8 cellular contexts compared by ENCODE assay signal in genomic region chr5:119355244-119355635, GRCh38. TPM values are rescaled to one million over a fixed set of nuclear protein-coding genes. Genes with fewer than 3 reads are reported as not detected.
DNase-seq lines count a peak whose midpoint lies in the region; ATAC-seq and TF ChIP-seq lines count a peak whose summit lies in the region.

No MANE protein-coding gene starts in this region.

- H3K27ac ChIP-seq in OCI-LY7 (ENCODE audit: low read depth, low read length, poor library complexity, severe bottlenecking) (peak overlapping the region; percentile 91), mesenchymal stem cell (ENCODE audit: low read length, poor library complexity, severe bottlenecking) (peak overlapping the region; percentile 69), tibial nerve (peak overlapping the region in 3 of 4 donors; percentile 8 to 83 (median 62))

- WGBS in mesenchymal stem cell, result 41% methylated on average over 10 of the region's 12 CpGs
- 70 to 79% methylated on average over 12 of the region's 12 CpGs for WGBS in tibial nerve, 2 donors

- peak overlapping the region in 1 of 2 experiments; percentile 68 for H3K4ac ChIP-seq in mesenchymal stem cell (ENCODE audit: low read depth in 1 of 2, low read length in 2 of 2)

- no peak for TF ChIP-seq EP300 in tibial nerve (IDR thresholded peaks at IDR 0.05)

- ATAC-seq in GM21576 (IDR thresholded peaks at IDR 0.05; ENCODE audit: unreplicated experiment), result peak; percentile 22

- H3K27me3 ChIP-seq in mesenchymal stem cell (ENCODE audit: control insufficient read depth in 1 of 2, insufficient read depth in 1 of 2, low read length in 2 of 2) (no peaks in the 10 kb centered on the region), tibial nerve (no peaks in the 10 kb centered on the region)

- no peak overlapping the region for H3K23ac ChIP-seq in mesenchymal stem cell (ENCODE audit: low read length in 2 of 2)

- POLR2A ChIA-PET in OCI-LY7 (lab: Charles Lee), result interaction anchor here (1.2 to 30.8 kb wide), 5 partner anchors 18 to 89 kb away, joined by 3 to 538 read pairs (median 3); no protein-coding TSS in a partner anchor

- CTCF ChIA-PET in OCI-LY7 (lab: Charles Lee; ENCODE audit: unreplicated experiment), result no interaction called here

- peak overlapping the region in 1 of 2 experiments; percentile 28 for H3K18ac ChIP-seq in mesenchymal stem cell (ENCODE audit: low read depth in 1 of 2, low read length in 2 of 2)

- no peak overlapping the region for H4K91ac ChIP-seq in mesenchymal stem cell (ENCODE audit: low read length)

- peaks cover 18% of the 10 kb centered on the region for H3K79me1 ChIP-seq in mesenchymal stem cell (replicated peaks; ENCODE audit: low read length, poor library complexity, severe bottlenecking)

- no peak overlapping the region for H4K8ac ChIP-seq in mesenchymal stem cell (ENCODE audit: low read length)

- no peak overlapping the region for H3K14ac ChIP-seq in mesenchymal stem cell (ENCODE audit: low read length in 2 of 2)

- H2BK5ac ChIP-seq in mesenchymal stem cell (ENCODE audit: low read depth, low read length, poor library complexity, severe bottlenecking), result peak overlapping the region; percentile 69

- peak overlapping the region; percentile 15 for H2AK5ac ChIP-seq in mesenchymal stem cell (ENCODE audit: low read length, severe bottlenecking)

- no TSS peak for BruUV-seq in OCI-LY7 (replicated peaks; lab: Mats Ljungman, UMichigan)

- no peak overlapping the region for H2BK15ac ChIP-seq in mesenchymal stem cell (ENCODE audit: low read depth, poor library complexity, severe bottlenecking)

- H3K4me2 ChIP-seq in OCI-LY7 (ENCODE audit: low read length) (peak overlapping the region; percentile 96), mesenchymal stem cell (ENCODE audit: low read length, poor library complexity, severe bottlenecking) (peak overlapping the region; percentile 82)

- peak overlapping the region; percentile 91 for H3K9ac ChIP-seq in mesenchymal stem cell (ENCODE audit: low read length)

- peak overlapping the region; percentile 27 for H2BK120ac ChIP-seq in mesenchymal stem cell (ENCODE audit: low read depth, low read length)

- intact Hi-C loops in OCI-LY7 (cut with micrococcal nuclease; ENCODE audit: unreplicated experiment), result no loop called here

- H3K9me3 ChIP-seq in OCI-LY7 (ENCODE audit: low read length) (no peaks in the 10 kb centered on the region), mesenchymal stem cell (ENCODE audit: control insufficient read depth, low read length) (no peaks in the 10 kb centered on the region), tibial nerve (no peaks in the 10 kb centered on the region)

- no peaks in the 10 kb centered on the region for H3K9me2 ChIP-seq in OCI-LY7 (ENCODE audit: insufficient read depth, low read length)

- H3K79me2 ChIP-seq in OCI-LY7 (ENCODE audit: insufficient read depth, low read depth, low read length), result peaks cover 97% of the 10 kb centered on the region

- H3K36me3 ChIP-seq in OCI-LY7 (ENCODE audit: insufficient read depth, low read length), result no peaks in the 10 kb centered on the region; the same call in 1 of the 2 replicates
- no peaks in the 10 kb centered on the region for H3K36me3 ChIP-seq in mesenchymal stem cell (ENCODE audit: control insufficient read depth in 1 of 2, insufficient read depth in 2 of 2, low read depth in 1 of 2, low read length in 2 of 2)
- no peaks in the 10 kb centered on the region for H3K36me3 ChIP-seq in tibial nerve

- peaks cover 40% of the 10 kb centered on the region for H4K20me1 ChIP-seq in OCI-LY7 (ENCODE audit: insufficient read depth, low read length)

- TF ChIP-seq CTCF in OCI-LY7 (conservative IDR thresholded peaks at IDR 0.05; ENCODE audit: low read length) (no peak), cardiac fibroblast (IDR thresholded peaks at IDR 0.05; ENCODE audit: low read depth, low read length) (no peak), tibial nerve (IDR thresholded peaks at IDR 0.05) (no peak)

- H3K4me1 ChIP-seq in OCI-LY7 (ENCODE audit: insufficient read depth, low read length, poor library complexity, severe bottlenecking), result peaks cover 90% of the 10 kb centered on the region
- peaks cover 10% of the 10 kb centered on the region for H3K4me1 ChIP-seq in mesenchymal stem cell (ENCODE audit: control insufficient read depth, insufficient read depth, low read depth, low read length)
- H3K4me1 ChIP-seq in tibial nerve, result peaks cover 0 to 37% (median 20%) of the 10 kb centered on the region in 4 donors

- H2BK12ac ChIP-seq in mesenchymal stem cell (ENCODE audit: low read length in 2 of 2), result no peak overlapping the region

- H3K4me3 ChIP-seq in OCI-LY7 (ENCODE audit: low read depth, low read length, poor library complexity, severe bottlenecking) (peak overlapping the region; percentile 73), cardiac fibroblast (replicated peaks in 1 of 2; ENCODE audit: low read depth in 2 of 2, low read length in 2 of 2) (peak overlapping the region; percentile 34 to 63), mesenchymal stem cell (ENCODE audit: insufficient read depth in 1 of 2, low read depth in 1 of 2, low read length in 2 of 2) (peak overlapping the region in 1 of 2 experiments; percentile 90), tibial nerve (peak overlapping the region; percentile 47 to 66 (median 48))

- no peak overlapping the region for H2AFZ ChIP-seq in OCI-LY7 (ENCODE audit: low read length)
- no peak overlapping the region for H2AFZ ChIP-seq in mesenchymal stem cell (ENCODE audit: low read depth, low read length)

- no peak for TF ChIP-seq POLR2A in tibial nerve (IDR thresholded peaks at IDR 0.05)

- DNase-seq in OCI-LY7 (ENCODE audit: low spot score), result no peak
- no peak for DNase-seq in cardiac fibroblast (ENCODE audit: low read depth in 2 of 2)
- DNase-seq in mesenchymal stem cell, result no peak
- no peak for DNase-seq in tibial nerve (ENCODE audit: low spot score in 2 of 2)
- DNase-seq in NOMO-1 treated with DMSO at 0.1 percent for 48 hours (lab: John Stamatoyannopoulos, UW; ENCODE audit: unreplicated experiment), result no peak
- DNase-seq in superior temporal gyrus (ENCODE audit: extremely low spot score), result no peak
- no peak for DNase-seq in hypothalamus (lab: John Stamatoyannopoulos, UW)

RNA-seq across cellular contexts. Expression of gene TNFAIP8, which starts 0.6 kb away (rescaled TPM):
- total RNA-seq in OCI-LY7 (2014; rRNA removed; shearing (Covaris generic)), result 92.9 and 95.1 TPM in 2 replicates
- 75.4 and 94.5 TPM in 2 replicates for total RNA-seq in OCI-LY7 (2022)
- polyA plus RNA-seq in mesenchymal stem cell (2013, experiment 1 of 2), result 14.4 TPM
- polyA plus RNA-seq in mesenchymal stem cell (2013, experiment 2 of 2), result 15.0 TPM
- 10 to 100 TPM; 15.3 to 19.4 (median 17.8) TPM for total RNA-seq in tibial nerve
